8 cellular contexts compared by ENCODE assay signal in the genomic region with DNA sequence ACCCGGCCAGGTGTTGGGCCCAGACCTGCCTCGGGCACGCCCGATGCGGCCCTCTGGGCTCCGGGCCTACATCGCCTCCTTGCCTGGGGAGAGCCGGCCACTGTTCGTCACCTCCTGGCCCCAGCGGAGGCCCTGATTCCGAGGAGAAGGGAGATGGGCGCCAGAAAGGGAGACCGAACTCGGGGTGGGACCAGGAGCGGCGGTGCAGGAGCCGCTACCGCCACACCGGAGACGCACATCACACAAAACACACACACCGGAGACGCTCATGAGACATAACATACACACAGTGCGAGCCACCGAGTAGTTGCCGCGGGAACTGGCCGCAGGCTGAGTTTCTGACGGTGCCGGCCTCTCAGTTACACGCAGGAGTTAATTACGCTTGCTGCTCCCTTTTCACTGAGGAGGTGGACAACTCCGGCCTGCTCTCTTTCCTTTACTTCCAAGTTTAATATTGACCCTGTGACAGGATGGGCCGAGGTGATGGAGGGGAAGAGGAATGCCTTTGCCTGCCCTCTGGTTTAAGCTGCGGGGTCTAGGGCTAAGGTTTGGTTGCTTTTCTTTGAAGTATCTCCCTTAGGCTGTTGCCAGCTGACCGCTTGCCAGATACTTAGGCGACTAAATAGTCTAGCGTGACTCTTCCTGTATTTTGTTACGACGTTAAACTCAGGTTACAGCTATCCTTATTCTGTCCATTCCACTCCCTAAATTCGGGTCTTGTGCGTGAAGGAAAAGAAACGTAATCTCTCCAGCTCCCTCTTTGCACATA. TPM values are rescaled to one million over a fixed set of nuclear protein-coding genes. Genes with fewer than 3 reads are reported as not detected.
DNase-seq lines count a peak whose midpoint lies in the region; ATAC-seq, FAIRE-seq and TF ChIP-seq lines count a peak whose summit lies in the region.

No MANE protein-coding gene starts in this region.

- H3K79me1 ChIP-seq in trophoblast cell (ENCODE audit: low read length) = peaks cover 9% of the 10 kb centered on the region

- H2BK5ac ChIP-seq in trophoblast cell (ENCODE audit: low read depth, low read length, poor library complexity) = peak overlapping the region; percentile 90

- peak overlapping the region; percentile 97 for H3K14ac ChIP-seq in trophoblast cell (ENCODE audit: low read length)

- H3K27me3 Mint-ChIP-seq in Caco-2 (ENCODE audit: insufficient read depth, unreplicated experiment) = no peaks in the 10 kb centered on the region
- no peaks in the 10 kb centered on the region for H3K27me3 Mint-ChIP-seq in activated naive CD8-positive, alpha-beta T cell treated with anti-CD3 and anti-CD28 coated beads, Interleukin-2, amount 10 ng/mL, durations not matched to agents 7 days and 5 days

- in situ Hi-C loops in GM13976 (cut with MboI; ENCODE audit: low sequenced_read_pairs, unreplicated experiment) = no loop called here

- H3K36me3 Mint-ChIP-seq in Caco-2 (ENCODE audit: insufficient read depth, unreplicated experiment) = peaks cover 24% of the 10 kb centered on the region
- H3K36me3 Mint-ChIP-seq in activated naive CD8-positive, alpha-beta T cell treated with anti-CD3 and anti-CD28 coated beads, Interleukin-2, amount 10 ng/mL, durations not matched to agents 7 days and 5 days = peaks cover 23% of the 10 kb centered on the region

- H3K4me3 ChIP-seq in Caco-2 (ENCODE audit: low read depth, low read length) = peak overlapping the region; percentile 76
- peak overlapping the region; percentile 75 to 93 (median 92) for H3K4me3 ChIP-seq in heart right ventricle
- peak overlapping the region; percentile 95 for H3K4me3 ChIP-seq in trophoblast cell (ENCODE audit: low read depth, low read length)

- peak overlapping the region; percentile 61 for H3K4me2 ChIP-seq in trophoblast cell (ENCODE audit: low read length)

- POLR2A ChIA-PET in Caco-2 (lab: Charles Lee) = interaction anchor here (0.6 to 2.3 kb wide), 4 partner anchors 12 to 103 kb away, joined by 7 to 34 read pairs (median 12); a partner anchor contains a TSS
- POLR2A ChIA-PET in activated naive CD8-positive, alpha-beta T cell treated with anti-CD3 and anti-CD28 coated beads, Interleukin-2, amount 10 ng/mL, durations not matched to agents 7 days and 5 days (lab: Charles Lee) = interaction anchor here (0.5 to 3.8 kb wide), 16 partner anchors 13 to 864 kb away, joined by 3 to 39 read pairs (median 5); a partner anchor contains a TSS

- 0 to 1% methylated on average over 42 of the region's 42 CpGs for WGBS in heart right ventricle, 2 donors
- no CpG with 5 or more reads among the region's 42 CpGs for WGBS in trophoblast cell (ENCODE audit: extremely low coverage, insufficient coverage, insufficient read length)

- ATAC-seq in HG03196 (IDR thresholded peaks at IDR 0.05; ENCODE audit: unreplicated experiment) (peak; percentile 39), heart right ventricle (peak; percentile 43 to 84 (median 66))
- peak; percentile 60 for ATAC-seq in activated naive CD8-positive, alpha-beta T cell treated with anti-CD3 and anti-CD28 coated beads, Interleukin-2, amount 10 ng/mL, durations not matched to agents 7 days and 5 days (ENCODE audit: low read depth)

- DNase-seq in Caco-2 = peak; percentile 50 to 59
- DNase-seq in GM19239 (ENCODE audit: insufficient read length, low spot score) = peak; percentile 13
- peak; percentile 68 to 76 for DNase-seq in NCI-H526 (lab: John Stamatoyannopoulos, UW)
- DNase-seq in activated naive CD8-positive, alpha-beta T cell treated with anti-CD3 and anti-CD28 coated beads, Interleukin-2, amount 10 ng/mL, durations not matched to agents 7 days and 5 days = peak; percentile 76
- DNase-seq in heart right ventricle = peak; percentile 45 to 56
- peak; percentile 36 to 65 for DNase-seq in trophoblast cell
- DNase-seq in GM13976 (ENCODE audit: low spot score) = no peak

- peak overlapping the region; percentile 99 for H3K27ac Mint-ChIP-seq in Caco-2 (ENCODE audit: unreplicated experiment)
- peak overlapping the region; percentile 99 for H3K27ac Mint-ChIP-seq in activated naive CD8-positive, alpha-beta T cell treated with anti-CD3 and anti-CD28 coated beads, Interleukin-2, amount 10 ng/mL, durations not matched to agents 7 days and 5 days

- H3K27ac ChIP-seq in heart right ventricle = peak overlapping the region; percentile 94 to 99 (median 98)
- peak overlapping the region; percentile 87 for H3K27ac ChIP-seq in trophoblast cell (ENCODE audit: low read depth, low read length)

- peak overlapping the region; percentile 95 for H3K4ac ChIP-seq in trophoblast cell (ENCODE audit: low read depth, low read length)

- H3K4me3 Mint-ChIP-seq in Caco-2 (ENCODE audit: unreplicated experiment) = peak overlapping the region; percentile 96
- H3K4me3 Mint-ChIP-seq in activated naive CD8-positive, alpha-beta T cell treated with anti-CD3 and anti-CD28 coated beads, Interleukin-2, amount 10 ng/mL, durations not matched to agents 7 days and 5 days = peak overlapping the region; percentile 98

- peak overlapping the region; percentile 93 for H3K9ac ChIP-seq in trophoblast cell (ENCODE audit: low read length)

- no peak for FAIRE-seq in GM19239 (lab: Jason Lieb, UNC)

- H3K4me1 Mint-ChIP-seq in Caco-2 (ENCODE audit: low read depth, unreplicated experiment) = peaks cover 8% of the 10 kb centered on the region
- peaks cover 46% of the 10 kb centered on the region for H3K4me1 Mint-ChIP-seq in activated naive CD8-positive, alpha-beta T cell treated with anti-CD3 and anti-CD28 coated beads, Interleukin-2, amount 10 ng/mL, durations not matched to agents 7 days and 5 days

- no peak for TF ChIP-seq CTCF in Caco-2 (IDR thresholded peaks at IDR 0.05; ENCODE audit: insufficient read depth in 1 of 2, low read depth in 1 of 2, low read length in 1 of 2, severe bottlenecking in 1 of 2, unreplicated experiment in 1 of 2)
- TF ChIP-seq CTCF in heart right ventricle (IDR thresholded peaks at IDR 0.05) = no peak
- TF ChIP-seq CTCF in GM13976 (IDR thresholded peaks at IDR 0.05; ENCODE audit: borderline replicate concordance, control extremely low read depth, extremely low read depth, insufficient read depth, missing control alignments) = no peak

- H4K8ac ChIP-seq in trophoblast cell (ENCODE audit: low read depth, low read length) = peak overlapping the region; percentile 98

- peak overlapping the region; percentile 98 for H4K91ac ChIP-seq in trophoblast cell (ENCODE audit: low read depth, low read length)

- peak overlapping the region; percentile 95 for H3K18ac ChIP-seq in trophoblast cell (ENCODE audit: low read length)

- no peaks in the 10 kb centered on the region for H3K9me3 Mint-ChIP-seq in Caco-2 (ENCODE audit: unreplicated experiment)
- H3K9me3 Mint-ChIP-seq in activated naive CD8-positive, alpha-beta T cell treated with anti-CD3 and anti-CD28 coated beads, Interleukin-2, amount 10 ng/mL, durations not matched to agents 7 days and 5 days = no peaks in the 10 kb centered on the region

- intact Hi-C loops in Caco-2 (cut with micrococcal nuclease; ENCODE audit: unreplicated experiment) (loop anchor here (1.0 kb wide), 3 partner anchors 61 to 112 kb away; a partner anchor contains a TSS), heart right ventricle (cut with DNase I) (loop anchor here in 8 of 10 donors (2.0 to 10.0 kb wide), 9 partner anchors 60 to 113 kb away; a partner anchor contains a TSS)

- H3K4me1 ChIP-seq in Caco-2 (peaks cover 26% of the 10 kb centered on the region), heart right ventricle (peaks cover 3 to 56% (median 48%) of the 10 kb centered on the region in 9 donors), trophoblast cell (ENCODE audit: control insufficient read depth in 1 of 2, insufficient read depth in 2 of 2, low read length in 2 of 2) (no peaks in the 10 kb centered on the region)

- peak overlapping the region; percentile 93 for H2AK5ac ChIP-seq in trophoblast cell (ENCODE audit: low read length)

- no peak overlapping the region for H2BK12ac ChIP-seq in trophoblast cell (ENCODE audit: low read length)

- H3K9me3 ChIP-seq in Caco-2 (no peaks in the 10 kb centered on the region), heart right ventricle (no peaks in the 10 kb centered on the region), trophoblast cell (ENCODE audit: insufficient read depth, low read depth, low read length) (no peaks in the 10 kb centered on the region)

- H2BK120ac ChIP-seq in trophoblast cell (ENCODE audit: insufficient read depth, low read length, poor library complexity) = peak overlapping the region; percentile 92

- BruUV-seq in Caco-2 (replicated peaks; lab: Mats Ljungman, UMichigan) = TSS peak; percentile 40

- H3K23ac ChIP-seq in trophoblast cell (ENCODE audit: low read length) = no peak overlapping the region

- peaks cover 16% of the 10 kb centered on the region for H3K79me2 ChIP-seq in trophoblast cell (ENCODE audit: control insufficient read depth, insufficient read depth, low read length, poor library complexity)

- H4K12ac ChIP-seq in trophoblast cell (ENCODE audit: low read depth, low read length) = peak overlapping the region; percentile 95

- H3K36me3 ChIP-seq in Caco-2 (ENCODE audit: control insufficient read depth, insufficient read depth, low read length) (no peaks in the 10 kb centered on the region), heart right ventricle (peaks cover 0 to 23% (median 11%) of the 10 kb centered on the region in 9 donors), trophoblast cell (ENCODE audit: control insufficient read depth in 1 of 2, insufficient read depth in 2 of 2, low read length in 2 of 2) (peaks cover 7 to 9% of the 10 kb centered on the region in 2 experiments)

- H2AFZ ChIP-seq in trophoblast cell (ENCODE audit: insufficient read depth, low read length, poor library complexity) = peak overlapping the region; percentile 61

- CTCF ChIA-PET in Caco-2 (lab: Charles Lee) = interaction anchor here (1.1 to 2.0 kb wide), 3 partner anchors 64 to 103 kb away, joined by 3 to 6 read pairs (median 3); no protein-coding TSS in a partner anchor

- H3K27me3 ChIP-seq in Caco-2 (replicated peaks; ENCODE audit: control insufficient read depth, insufficient read depth, low read length) (no peaks in the 10 kb centered on the region), heart right ventricle (no peaks in the 10 kb centered on the region), trophoblast cell (ENCODE audit: insufficient read depth, low read length) (no peaks in the 10 kb centered on the region)

RNA-seq across cellular contexts. Expression of a gene that starts 0.6 kb away (rescaled TPM):
- total RNA-seq in Caco-2 (2022) (128 and 141 TPM in 2 replicates), heart right ventricle (100 to 1,000 TPM; 114 to 145 (median 124) TPM)
- total RNA-seq in activated naive CD8-positive, alpha-beta T cell treated with anti-CD3 and anti-CD28 coated beads, Interleukin-2, amount 10 ng/mL, durations not matched to agents 7 days and 5 days = 100 to 1,000 TPM; 167 to 173 TPM
- 10 to 100 TPM; 64.3 to 72.2 TPM for polyA plus RNA-seq in heart right ventricle
- 80.3 and 81.7 TPM in 2 replicates for polyA plus RNA-seq in trophoblast cell (2013)

RNA-seq across cellular contexts. Expression of a gene that starts 12.9 kb away (rescaled TPM):
- total RNA-seq in Caco-2 (2022) (25.7 and 28.1 TPM in 2 replicates), heart right ventricle (10 to 100 TPM; 20.9 to 29.7 (median 24.5) TPM)
- 10 to 100 TPM; 22.8 to 23.9 TPM for total RNA-seq in activated naive CD8-positive, alpha-beta T cell treated with anti-CD3 and anti-CD28 coated beads, Interleukin-2, amount 10 ng/mL, durations not matched to agents 7 days and 5 days
- polyA plus RNA-seq in heart right ventricle = 10 to 100 TPM; 16.5 to 20.1 TPM
- polyA plus RNA-seq in trophoblast cell (2013) = 22.2 and 22.4 TPM in 2 replicates
